ENCODE assay signal across 9 cellular contexts in genomic region chr3:46846624-46847542, GRCh38.
DNase-seq lines count a peak whose midpoint lies in the region; ATAC-seq and TF ChIP-seq lines count a peak whose summit lies in the region.
"Had no signal": no experiment of that assay in that cellular context is flagged by ENCODE, and none has a peak within 500 bp of the region (broad histone marks: within the 10 kb centered on the region; RNA-seq: fewer than 3 reads in every experiment).

No MANE protein-coding gene starts in this region.

- H3K9me3 ChIP-seq in BLaER1, result peaks cover 9% of the 10 kb centered on the region; the same call in 1 of the 2 replicates
- H3K9me3 ChIP-seq in NT2/D1 (ENCODE audit: insufficient read depth, low read length), result no peaks in the 10 kb centered on the region; the same call in 1 of the 2 replicates
- H3K9me3 ChIP-seq in parathyroid adenoma (ENCODE audit: control insufficient read depth, low read length), result no peaks in the 10 kb centered on the region

- peak overlapping the region in 1 of 2 donors; percentile 68 for H3K27ac Mint-ChIP-seq in effector memory CD8-positive, alpha-beta T cell
- H3K27ac Mint-ChIP-seq: activated naive CD4-positive, alpha-beta T cell treated with anti-CD3 and anti-CD28 coated beads, Interleukin-2, amount 50 U/mL, for 72 hours had no signal

- no peak for TF ChIP-seq CTCF in parathyroid adenoma (IDR thresholded peaks at IDR 0.05)

- H3K27ac ChIP-seq in BLaER1 (peak overlapping the region; percentile 87), parathyroid adenoma (peak overlapping the region; percentile 55)

- H3K4me2 ChIP-seq in BLaER1 (peak overlapping the region; percentile 85), parathyroid adenoma (ENCODE audit: low read length) (peak overlapping the region; percentile 80)

- H3K4me3 ChIP-seq in BLaER1 (peak overlapping the region; percentile 69), NT2/D1 (ENCODE audit: insufficient read length, low read depth) (no peak overlapping the region), parathyroid adenoma (ENCODE audit: low read depth, low read length) (peak overlapping the region; percentile 50)

- H3K27me3 Mint-ChIP-seq in effector memory CD8-positive, alpha-beta T cell, result no peaks in the 10 kb centered on the region

- H3K4me1 Mint-ChIP-seq in effector memory CD8-positive, alpha-beta T cell (ENCODE audit: low read depth in 2 of 2), result peaks cover 0 to 10% of the 10 kb centered on the region in 2 donors

- H3K27me3 ChIP-seq in BLaER1, result no peaks in the 10 kb centered on the region
- peaks cover 10% of the 10 kb centered on the region for H3K27me3 ChIP-seq in NT2/D1 (ENCODE audit: insufficient read depth, insufficient read length)
- no peaks in the 10 kb centered on the region for H3K27me3 ChIP-seq in parathyroid adenoma (ENCODE audit: control insufficient read depth, insufficient read depth, low read length)

- H4K20me1 ChIP-seq in BLaER1, result no peaks in the 10 kb centered on the region

- H3K36me3 ChIP-seq in BLaER1, result no peaks in the 10 kb centered on the region
- no peaks in the 10 kb centered on the region for H3K36me3 ChIP-seq in NT2/D1 (ENCODE audit: insufficient read depth, insufficient read length, low read length)
- no peaks in the 10 kb centered on the region for H3K36me3 ChIP-seq in parathyroid adenoma (ENCODE audit: control insufficient read depth, insufficient read depth, low read length)

- ATAC-seq in effector memory CD8-positive, alpha-beta T cell (replicated peaks), result no peak
- ATAC-seq in GM21367 (IDR thresholded peaks at IDR 0.05; ENCODE audit: unreplicated experiment), result no peak

- peak overlapping the region; percentile 79 to 82 for H3K4me3 Mint-ChIP-seq in effector memory CD8-positive, alpha-beta T cell

- H3K9ac ChIP-seq in BLaER1 (peak overlapping the region; percentile 84), NT2/D1 (ENCODE audit: insufficient read length, low read depth) (peak overlapping the region; percentile 53), parathyroid adenoma (no peak overlapping the region)

- H2AFZ ChIP-seq in parathyroid adenoma, result peak overlapping the region; percentile 100

- peaks cover 23% of the 10 kb centered on the region for H3K4me1 ChIP-seq in BLaER1
- H3K4me1 ChIP-seq in NT2/D1 (ENCODE audit: insufficient read depth, insufficient read length), result peaks cover 24% of the 10 kb centered on the region
- H3K4me1 ChIP-seq in parathyroid adenoma, result peaks cover 14% of the 10 kb centered on the region

- H3K9me3 Mint-ChIP-seq in effector memory CD8-positive, alpha-beta T cell, result peaks cover 0 to 3% of the 10 kb centered on the region in 2 donors

- no peak for DNase-seq in NT2/D1 (ENCODE audit: low read depth, low spot score)
- DNase-seq in effector memory CD8-positive, alpha-beta T cell, result no peak
- DNase-seq in NCI-H526 (lab: John Stamatoyannopoulos, UW), result no peak
- no peak for DNase-seq in UCSD-AML1 (lab: John Stamatoyannopoulos, UW; ENCODE audit: unreplicated experiment)
- DNase-seq in NCI-H748 (lab: John Stamatoyannopoulos, UW; ENCODE audit: unreplicated experiment), result no peak

- H3K79me2 ChIP-seq in parathyroid adenoma, result no peaks in the 10 kb centered on the region

- peaks cover 5% of the 10 kb centered on the region for H3K36me3 Mint-ChIP-seq in effector memory CD8-positive, alpha-beta T cell (ENCODE audit: insufficient read depth)
- H3K36me3 Mint-ChIP-seq: activated naive CD4-positive, alpha-beta T cell treated with anti-CD3 and anti-CD28 coated beads, Interleukin-2, amount 50 U/mL, for 72 hours had no signal
